17 cellular contexts compared by ENCODE assay signal in the genomic region with DNA sequence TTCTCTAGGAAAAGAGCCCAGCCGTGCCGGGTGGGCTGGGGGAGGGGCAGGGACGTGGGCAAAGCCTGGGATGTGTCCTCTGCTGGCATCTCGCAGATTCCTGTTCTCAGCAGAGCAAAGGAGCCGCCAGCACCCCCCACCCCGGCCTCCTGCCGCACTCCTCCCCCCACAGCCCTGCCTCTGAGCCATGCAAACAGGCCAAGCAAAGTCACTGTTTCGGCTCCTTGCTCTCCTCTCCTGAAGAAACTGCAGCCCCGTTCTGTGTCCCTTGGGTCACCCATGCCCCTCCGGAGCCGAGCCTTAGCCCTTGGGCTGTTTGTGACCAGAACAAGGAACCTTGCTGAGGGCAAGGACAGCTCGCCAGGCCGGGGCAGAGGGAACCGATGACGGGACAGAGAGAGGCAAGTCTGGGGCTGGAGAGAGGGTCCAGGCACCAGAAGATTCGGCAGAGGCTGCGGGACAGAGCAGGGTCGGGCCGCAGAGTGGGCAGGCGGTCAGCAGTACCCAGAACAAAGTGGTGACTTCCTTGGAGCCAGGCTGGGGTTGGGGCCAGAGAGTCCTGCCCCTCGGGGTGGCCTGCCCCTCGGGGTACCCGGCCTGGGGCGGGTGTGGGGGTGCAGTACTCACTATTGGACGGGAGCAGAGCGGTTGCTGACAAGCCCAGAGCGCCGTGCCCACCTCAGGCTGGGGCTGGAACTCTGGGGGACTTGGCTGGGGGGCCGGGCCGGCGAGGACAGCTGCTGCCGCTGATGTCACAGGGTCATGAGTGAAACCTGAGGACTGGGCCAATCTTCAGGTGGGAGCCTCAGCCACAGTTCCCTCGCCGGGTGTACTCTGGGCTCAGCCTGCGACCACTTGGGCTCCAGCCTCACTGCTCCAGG. TPM values are rescaled to one million over a fixed set of nuclear protein-coding genes. Genes with fewer than 3 reads are reported as not detected.
DNase-seq lines count a peak whose midpoint lies in the region; ATAC-seq lines count a peak whose summit lies in the region.
"Had no signal": no experiment of that assay in that cellular context is flagged by ENCODE, and none has a peak within 500 bp of the region (broad histone marks: within the 10 kb centered on the region; RNA-seq: fewer than 3 reads in every experiment).

No MANE protein-coding gene starts in this region.

- H3K9me3 ChIP-seq in mesodermal cell (ENCODE audit: control insufficient read depth, low read length), result no peaks in the 10 kb centered on the region
- H3K9me3 ChIP-seq: gastroesophageal sphincter had no signal

- no peak for ATAC-seq in stimulated activated effector memory CD8-positive, alpha-beta T cell treated with anti-CD3 and anti-CD28 coated beads, Interleukin-12 subunit alpha, Interleukin-12 subunit beta, amount 100 ng/mL, for 72 hours
- ATAC-seq: gastroesophageal sphincter had no signal

- peak overlapping the region; percentile 66 for H3K27ac Mint-ChIP-seq in dendritic cell treated with granulocyte-macrophage colony-stimulating factor and Interleukin-4, amounts not matched to agents 40 ng/mL and 50 ng/mL, for 4 days
- peak overlapping the region; percentile 80 for H3K27ac Mint-ChIP-seq in stimulated activated effector memory CD8-positive, alpha-beta T cell treated with anti-CD3 and anti-CD28 coated beads, Interleukin-12 subunit alpha, Interleukin-12 subunit beta, amount 100 ng/mL, for 72 hours
- H3K27ac Mint-ChIP-seq: activated CD4-positive, alpha-beta T cell treated with anti-CD3 and anti-CD28 coated beads, Interleukin-2, amount 10 ng/mL, durations not matched to agents 7 days and 5 days; activated T-helper 1 cell treated with anti-CD3 and anti-CD28 coated beads, Interleukin-12 subunit alpha, Interleukin-12 subunit beta, Interleukin-2, Interleukin-4 antibody, amounts not matched to agents 30 ng/mL and 10 ng/mL and 1 ng/mL, durations not matched to agents 14 hours and 24 hours and 36 hours; T-helper 1 cell treated with Interleukin-12 subunit alpha and Interleukin-12 subunit beta and Interleukin-4 antibody, amounts not matched to agents 30 μg/mL and 1 μg/mL, for 36 hours had no signal

- H3K4me1 Mint-ChIP-seq in dendritic cell treated with granulocyte-macrophage colony-stimulating factor and Interleukin-4, amounts not matched to agents 40 ng/mL and 50 ng/mL, for 4 days (ENCODE audit: low read depth), result peaks cover 65% of the 10 kb centered on the region
- peaks cover 69% of the 10 kb centered on the region for H3K4me1 Mint-ChIP-seq in stimulated activated effector memory CD8-positive, alpha-beta T cell treated with anti-CD3 and anti-CD28 coated beads, Interleukin-12 subunit alpha, Interleukin-12 subunit beta, amount 100 ng/mL, for 72 hours

- 42 to 43% methylated on average over 26 to 30 of the region's 35 CpGs for WGBS in mesodermal cell (ENCODE audit: insufficient coverage in 2 of 2), 2 experiments

- no peak overlapping the region for H3K4me3 Mint-ChIP-seq in dendritic cell treated with granulocyte-macrophage colony-stimulating factor and Interleukin-4, amounts not matched to agents 40 ng/mL and 50 ng/mL, for 4 days
- no peak overlapping the region for H3K4me3 Mint-ChIP-seq in stimulated activated effector memory CD8-positive, alpha-beta T cell treated with anti-CD3 and anti-CD28 coated beads, Interleukin-12 subunit alpha, Interleukin-12 subunit beta, amount 100 ng/mL, for 72 hours
- H3K4me3 Mint-ChIP-seq: activated CD4-positive, alpha-beta T cell treated with anti-CD3 and anti-CD28 coated beads, Interleukin-2, amount 10 ng/mL, durations not matched to agents 7 days and 5 days; activated T-helper 1 cell treated with anti-CD3 and anti-CD28 coated beads, Interleukin-12 subunit alpha, Interleukin-12 subunit beta, Interleukin-2, Interleukin-4 antibody, amounts not matched to agents 30 ng/mL and 10 ng/mL and 1 ng/mL, durations not matched to agents 14 hours and 24 hours and 36 hours; neural crest cell had no signal

- H3K27ac ChIP-seq in mesodermal cell (ENCODE audit: low read depth, low read length, severe bottlenecking), result peak overlapping the region; percentile 45
- H3K27ac ChIP-seq: gastroesophageal sphincter had no signal

- DNase-seq in DMS53 (lab: John Stamatoyannopoulos, UW) (peak; percentile 59), DMS53 treated with DMSO at 0.1 percent for 48 hours (lab: John Stamatoyannopoulos, UW; ENCODE audit: unreplicated experiment) (no peak), NCI-H524 (lab: John Stamatoyannopoulos, UW) (no peak), HT-29 (ENCODE audit: low spot score) (no peak)
- no peak for DNase-seq in stimulated activated effector memory CD8-positive, alpha-beta T cell treated with anti-CD3 and anti-CD28 coated beads, Interleukin-12 subunit alpha, Interleukin-12 subunit beta, amount 100 ng/mL, for 72 hours (ENCODE audit: low spot score in 2 of 2)
- no peak for DNase-seq in central memory CD4-positive, alpha-beta T cell
- DNase-seq: 8988T; activated CD4-positive, alpha-beta T cell treated with anti-CD3 and anti-CD28 coated beads, Interleukin-2, amount 10 ng/mL, durations not matched to agents 7 days and 5 days; kidney glomerular epithelial cell; NCI-H1105; NCI-H446 treated with DMSO at 0.1 percent for 48 hours had no signal

- peaks cover 35% of the 10 kb centered on the region for H3K27me3 Mint-ChIP-seq in dendritic cell treated with granulocyte-macrophage colony-stimulating factor and Interleukin-4, amounts not matched to agents 40 ng/mL and 50 ng/mL, for 4 days

- no peak overlapping the region for H3K4me3 ChIP-seq in mesodermal cell (ENCODE audit: extremely low read depth, insufficient read depth, low read length, poor library complexity, severe bottlenecking)
- H3K4me3 ChIP-seq: gastroesophageal sphincter had no signal

- intact Hi-C loops in dendritic cell treated with granulocyte-macrophage colony-stimulating factor and Interleukin-4, amounts not matched to agents 40 ng/mL and 50 ng/mL, for 4 days (cut with micrococcal nuclease), result no loop called here

- peaks cover 8% of the 10 kb centered on the region for H3K9me3 Mint-ChIP-seq in dendritic cell treated with granulocyte-macrophage colony-stimulating factor and Interleukin-4, amounts not matched to agents 40 ng/mL and 50 ng/mL, for 4 days
- H3K9me3 Mint-ChIP-seq in stimulated activated effector memory CD8-positive, alpha-beta T cell treated with anti-CD3 and anti-CD28 coated beads, Interleukin-12 subunit alpha, Interleukin-12 subunit beta, amount 100 ng/mL, for 72 hours, result no peaks in the 10 kb centered on the region
- H3K9me3 Mint-ChIP-seq: activated CD4-positive, alpha-beta T cell treated with anti-CD3 and anti-CD28 coated beads, Interleukin-2, amount 10 ng/mL, durations not matched to agents 7 days and 5 days; activated T-helper 1 cell treated with anti-CD3 and anti-CD28 coated beads, Interleukin-12 subunit alpha, Interleukin-12 subunit beta, Interleukin-2, Interleukin-4 antibody, amounts not matched to agents 30 ng/mL and 10 ng/mL and 1 ng/mL, durations not matched to agents 14 hours and 24 hours and 36 hours; neural crest cell; T-helper 1 cell treated with Interleukin-12 subunit alpha and Interleukin-12 subunit beta and Interleukin-4 antibody, amounts not matched to agents 30 μg/mL and 1 μg/mL, for 36 hours had no signal

- no peaks in the 10 kb centered on the region for H3K36me3 ChIP-seq in mesodermal cell (ENCODE audit: control insufficient read depth, insufficient read depth, low read length)
- H3K36me3 ChIP-seq: gastroesophageal sphincter had no signal

- H3K4me1 ChIP-seq in mesodermal cell (ENCODE audit: control insufficient read depth, insufficient read depth, low read length, poor library complexity, severe bottlenecking), result peaks cover 19% of the 10 kb centered on the region

- H3K36me3 Mint-ChIP-seq in dendritic cell treated with granulocyte-macrophage colony-stimulating factor and Interleukin-4, amounts not matched to agents 40 ng/mL and 50 ng/mL, for 4 days (ENCODE audit: low read depth), result no peaks in the 10 kb centered on the region
- H3K36me3 Mint-ChIP-seq in stimulated activated effector memory CD8-positive, alpha-beta T cell treated with anti-CD3 and anti-CD28 coated beads, Interleukin-12 subunit alpha, Interleukin-12 subunit beta, amount 100 ng/mL, for 72 hours, result peaks cover 10% of the 10 kb centered on the region

RNA-seq across cellular contexts. Expression of gene PRR29, which starts 9.2 kb away (rescaled TPM):
- 2.1 TPM for polyA plus RNA-seq in mesodermal cell (2013, experiment 1 of 2)
- 1.3 TPM for polyA plus RNA-seq in mesodermal cell (2013, experiment 2 of 2)
- total RNA-seq in HT-29 (2014; rRNA removed; shearing (Covaris generic)), result 0.10 TPM in 1 of 2 replicates, not detected in the other

RNA-seq across cellular contexts. Expression of gene SCN4A, which starts 16.3 kb away (rescaled TPM):
- polyA plus RNA-seq in mesodermal cell (2013, experiment 1 of 2), result 0.52 TPM
- polyA plus RNA-seq in mesodermal cell (2013, experiment 2 of 2), result 0.81 TPM
- not detected in 2 replicates for total RNA-seq in HT-29 (2014; rRNA removed; shearing (Covaris generic))

RNA-seq across cellular contexts. Expression of gene ICAM2, which starts 31.5 kb away (rescaled TPM):
- polyA plus RNA-seq in mesodermal cell (2013, experiment 1 of 2), result 7.6 TPM
- polyA plus RNA-seq in mesodermal cell (2013, experiment 2 of 2), result 6.6 TPM
- total RNA-seq in HT-29 (2014; rRNA removed; shearing (Covaris generic)), result 0.21 and 0.64 TPM in 2 replicates
- total RNA-seq: neural crest cell had no signal

RNA-seq across cellular contexts. Expression of gene CD79B, which starts 56.9 kb away (rescaled TPM):
- polyA plus RNA-seq in mesodermal cell (2013, experiment 1 of 2), result 10.4 TPM
- polyA plus RNA-seq in mesodermal cell (2013, experiment 2 of 2), result 6.1 TPM
- not detected in 2 replicates for total RNA-seq in HT-29 (2014; rRNA removed; shearing (Covaris generic))
